ENCODE assay signal across 14 cellular contexts in genomic region chr2:85011098-85011497, GRCh38. TPM values are rescaled to one million over a fixed set of nuclear protein-coding genes. Genes with fewer than 3 reads are reported as not detected.
DNase-seq lines count a peak whose midpoint lies in the region; ATAC-seq, FAIRE-seq and TF ChIP-seq lines count a peak whose summit lies in the region.
"Had no signal": no experiment of that assay in that cellular context is flagged by ENCODE, and none has a peak within 500 bp of the region (broad histone marks: within the 10 kb centered on the region; RNA-seq: fewer than 3 reads in every experiment).

No MANE protein-coding gene starts in this region.

- H3K36me3 ChIP-seq in upper lobe of right lung, result peaks cover 8% of the 10 kb centered on the region

- TF ChIP-seq CTCF in A549 (IDR thresholded peaks at IDR 0.05) (no peak), upper lobe of right lung (IDR thresholded peaks at IDR 0.05) (no peak)
- no peak for TF ChIP-seq CTCF in activated CD8-positive, alpha-beta T cell treated with anti-CD3 and anti-CD28 coated beads for 36 hours (IDR thresholded peaks at IDR 0.05)

- H3K4me1 Mint-ChIP-seq in activated CD8-positive, alpha-beta T cell treated with anti-CD3 and anti-CD28 coated beads for 36 hours (ENCODE audit: low read depth), result peaks cover 83% of the 10 kb centered on the region
- peaks cover 50% of the 10 kb centered on the region for H3K4me1 Mint-ChIP-seq in memory B cell

- TF ChIP-seq EP300 in A549 (IDR thresholded peaks at IDR 0.05), result no peak

- POLR2A ChIA-PET in A549 (lab: Yijun Ruan, JAX), result interaction anchor here (0.6 to 1.0 kb wide), 2 partner anchors 20 to 53 kb away, joined by 3 to 5 read pairs; no protein-coding TSS in a partner anchor
- POLR2A ChIA-PET in activated CD8-positive, alpha-beta T cell treated with anti-CD3 and anti-CD28 coated beads for 36 hours (lab: Charles Lee), result interaction anchor here (0.7 to 1.0 kb wide), 3 partner anchors 34 to 105 kb away, joined by 3 to 5 read pairs (median 3); partner anchors contain the start of gene TMSB10

- H3K27me3 ChIP-seq in upper lobe of right lung, result no peaks in the 10 kb centered on the region
- H3K27me3 ChIP-seq: left lung had no signal

- peak overlapping the region; percentile 16; the same call in 1 of the 3 replicates for H3K4me2 ChIP-seq in A549

- intact Hi-C loops in activated CD8-positive, alpha-beta T cell treated with anti-CD3 and anti-CD28 coated beads for 36 hours (cut with micrococcal nuclease), result loop anchor here (2.0 to 5.0 kb wide), 2 partner anchors 39 to 72 kb away; partner anchors contain the start of gene KCMF1
- intact Hi-C loops in upper lobe of right lung (cut with DNase I), result no loop called here

- CTCF ChIA-PET in A549 (lab: Yijun Ruan, JAX), result interaction anchor here (0.6 to 3.9 kb wide), 4 partner anchors 9 to 509 kb away, joined by 3 to 22 read pairs (median 7); no protein-coding TSS in a partner anchor
- CTCF ChIA-PET in activated CD8-positive, alpha-beta T cell treated with anti-CD3 and anti-CD28 coated beads for 36 hours (lab: Charles Lee), result interaction anchor here (1.1 to 8.5 kb wide), 2 partner anchors 9 to 85 kb away, joined by 4 to 71 read pairs; no protein-coding TSS in a partner anchor

- peaks cover 63% of the 10 kb centered on the region for H3K4me1 ChIP-seq in A549
- peaks cover 40% of the 10 kb centered on the region for H3K4me1 ChIP-seq in upper lobe of right lung

- 83% methylated on average over 3 of the region's 3 CpGs for WGBS in A549 (ENCODE audit: missing lambda C conversion rate)

- ATAC-seq in A549 (peak; percentile 30 to 35; a peak in 2 of 6 replicates), memory B cell (ENCODE audit: low read depth) (no peak), upper lobe of right lung (no peak)
- ATAC-seq in activated CD8-positive, alpha-beta T cell treated with anti-CD3 and anti-CD28 coated beads for 36 hours, result peak; percentile 72
- ATAC-seq: left lung had no signal

- H3K9me3 Mint-ChIP-seq in activated CD8-positive, alpha-beta T cell treated with anti-CD3 and anti-CD28 coated beads for 36 hours, result peaks cover 10% of the 10 kb centered on the region
- H3K9me3 Mint-ChIP-seq in memory B cell, result peaks cover 5% of the 10 kb centered on the region

- H3K9me3 ChIP-seq in A549 (no peaks in the 10 kb centered on the region), upper lobe of right lung (no peaks in the 10 kb centered on the region)
- H3K9me3 ChIP-seq: left lung had no signal

- TF ChIP-seq RAD21 in A549 (conservative IDR thresholded peaks at IDR 0.05 in 1 of 2, IDR thresholded peaks at IDR 0.05 in 1 of 2), result no peak

- no peak overlapping the region for H3K4me3 ChIP-seq in A549
- no peak overlapping the region for H3K4me3 ChIP-seq in upper lobe of right lung
- H3K4me3 ChIP-seq: left lung had no signal

- no peak for FAIRE-seq in A549 (lab: Jason Lieb, UNC)

- TF ChIP-seq POLR2A in A549 (IDR thresholded peaks at IDR 0.05; ENCODE audit: low read length), result no peak

- H3K27ac ChIP-seq in A549, result 0 out of 6 replicates have a peak overlapping the region, but pooled peaks of 1 of the 2 experiments have one; percentile 4
- H3K27ac ChIP-seq in upper lobe of right lung, result no peak overlapping the region
- H3K27ac ChIP-seq: left lung had no signal

- H3K27me3 Mint-ChIP-seq in activated CD8-positive, alpha-beta T cell treated with anti-CD3 and anti-CD28 coated beads for 36 hours, result no peaks in the 10 kb centered on the region
- H3K27me3 Mint-ChIP-seq in memory B cell, result no peaks in the 10 kb centered on the region
- H3K27me3 Mint-ChIP-seq: brain had no signal

- DNase-seq in A549 (ENCODE audit: low read depth in 1 of 2, low spot score in 1 of 2) (no peak), EH (ENCODE audit: low read depth) (peak; percentile 33), memory B cell (ENCODE audit: low spot score in 2 of 2) (no peak), occipital lobe (lab: John Stamatoyannopoulos, UW) (no peak), upper lobe of right lung (no peak)
- DNase-seq in activated CD8-positive, alpha-beta T cell treated with anti-CD3 and anti-CD28 coated beads for 36 hours, result no peak
- no peak for DNase-seq in stimulated activated naive CD4-positive, alpha-beta T cell (lab: John Stamatoyannopoulos, UW)
- DNase-seq: activated CD4-positive, alpha-beta T cell treated with anti-CD3 and anti-CD28 coated beads for 48 hours; activated effector memory CD4-positive, alpha-beta T cell treated with anti-CD3 and anti-CD28 coated beads, Interleukin-2, amount 50 U/mL, for 16 hours; left lung; NCI-H1417 treated with DMSO at 0.1 percent for 48 hours; NK-92 treated with Interleukin-12 subunit alpha and Interleukin-12 subunit beta, amount 100 ng/mL, for 24 hours; SHP77 had no signal

- H3K27ac Mint-ChIP-seq in activated CD8-positive, alpha-beta T cell treated with anti-CD3 and anti-CD28 coated beads for 36 hours, result peak overlapping the region; percentile 80
- peak overlapping the region; percentile 38 for H3K27ac Mint-ChIP-seq in memory B cell
- H3K27ac Mint-ChIP-seq: brain had no signal

- H3K36me3 Mint-ChIP-seq in activated CD8-positive, alpha-beta T cell treated with anti-CD3 and anti-CD28 coated beads for 36 hours (ENCODE audit: low read depth), result peaks cover 52% of the 10 kb centered on the region
- peaks cover 20% of the 10 kb centered on the region for H3K36me3 Mint-ChIP-seq in memory B cell

- H3K4me3 Mint-ChIP-seq in activated CD8-positive, alpha-beta T cell treated with anti-CD3 and anti-CD28 coated beads for 36 hours, result no peak overlapping the region
- H3K4me3 Mint-ChIP-seq in memory B cell, result no peak overlapping the region
- H3K4me3 Mint-ChIP-seq: brain had no signal

TF ChIP-seq in A549, 52 proteins besides CTCF, POLR2A, EP300 and RAD21:
- TF ChIP-seq JUNB (IDR thresholded peaks at IDR 0.05) (0 out of 2 replicates have a peak, but pooled peaks have one; percentile 17), FOSL2 (IDR thresholded peaks at IDR 0.05) (no peak), FOSL2 (CRISPR knock-in tag; IDR thresholded peaks at IDR 0.05) (peak; percentile 38; the same call in 1 of the 2 replicates), EHF (CRISPR knock-in tag; IDR thresholded peaks at IDR 0.05) (no peak)

RNA-seq across cellular contexts. Expression of gene KCMF1, which starts 40.1 kb away (rescaled TPM):
- polyA plus RNA-seq in A549 (2011; rRNA removed) (194 and 221 TPM in 2 replicates), A549 (2017; fragmentation: RNase III; extraction: RNeasy Plus Mini Kit Qiagen cat#74134 plus additional on column Dnase treatment) (76.5 to 83.9 TPM (median 77.8 TPM) in 3 replicates)
- polyA plus RNA-seq in A549 (2012; cell fraction: cytosol; rRNA removed), result 52.1 and 59.5 TPM in 2 replicates
- 15.5 and 20.4 TPM in 2 replicates for polyA plus RNA-seq in A549 (2012; cell fraction: nucleus; rRNA removed)
- 103 and 125 TPM in 2 replicates for polyA minus RNA-seq in A549 (2011; rRNA and poly(A)+ RNA removed)
- total RNA-seq in activated CD8-positive, alpha-beta T cell treated with anti-CD3 and anti-CD28 coated beads for 36 hours, result 100 to 1,000 TPM; 101 to 105 TPM
- total RNA-seq in occipital lobe (48.8 TPM), upper lobe of right lung (72.9 TPM)

Comparison
In these comparisons a context has a peak if more than half of its experiments do, and no peak if none do; other contexts are left out.
1. ATAC-seq: peak in A549 (2 of 2) and activated CD8-positive, alpha-beta T cell treated with anti-CD3 and anti-CD28 coated beads for 36 hours (single experiment); none in memory B cell (single experiment) and upper lobe of right lung (single experiment).